Comparison of ENCODE assay signal across 1 cellular context in the genomic region with DNA sequence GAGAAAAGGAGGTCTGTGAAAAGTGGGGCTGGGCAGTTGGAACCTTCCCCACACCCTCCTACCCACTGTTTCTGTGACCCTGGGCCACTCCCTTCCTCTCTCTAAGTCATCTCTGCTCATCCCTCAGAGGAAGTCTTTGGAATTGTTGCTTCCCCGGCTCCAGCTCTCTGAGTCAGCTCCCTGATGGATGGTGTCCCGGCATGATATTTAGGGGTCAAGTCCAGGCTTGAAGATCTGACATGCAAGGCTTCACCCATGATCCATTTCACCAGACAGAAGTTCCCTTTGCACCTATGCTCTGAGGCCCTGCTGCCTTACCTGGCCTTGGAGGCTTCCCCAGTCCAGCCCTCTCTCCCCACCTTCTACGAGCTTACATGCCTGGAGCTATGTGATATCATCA.
TF ChIP-seq lines count a peak whose summit lies in the region.

No MANE protein-coding gene starts in this region.

TF ChIP-seq in IMR-90, 13 proteins besides CTCF, POLR2A, EP300 and RAD21:
- TF ChIP-seq CEBPB (IDR thresholded peaks at IDR 0.05; ENCODE audit: low read depth, low read length) (no peak), MAFK (IDR thresholded peaks at IDR 0.05; ENCODE audit: low read depth, low read length) (no peak), MXI1 (IDR thresholded peaks at IDR 0.05; ENCODE audit: borderline replicate concordance, low read depth, low read length) (no peak), ELK1 (IDR thresholded peaks at IDR 0.05; ENCODE audit: borderline replicate concordance, low read depth, low read length) (no peak), SMC3 (IDR thresholded peaks at IDR 0.05; ENCODE audit: low read depth, low read length) (no peak), FOS (IDR thresholded peaks at IDR 0.05; ENCODE audit: low read depth, low read length) (no peak), CHD1 (IDR thresholded peaks at IDR 0.05; ENCODE audit: low read depth, low read length) (no peak), MAZ (IDR thresholded peaks at IDR 0.05; ENCODE audit: borderline replicate concordance, low read depth, low read length) (no peak), RCOR1 (IDR thresholded peaks at IDR 0.05; ENCODE audit: insufficient replicate concordance, low read length) (no peak), USF2 (IDR thresholded peaks at IDR 0.05; ENCODE audit: low read depth, low read length) (no peak), NFE2L2 (IDR thresholded peaks at IDR 0.05; ENCODE audit: low read depth, low read length) (no peak), RFX5 (IDR thresholded peaks at IDR 0.05; ENCODE audit: low read depth, low read length) (no peak), BHLHE40 (IDR thresholded peaks at IDR 0.05; ENCODE audit: low read depth, low read length) (no peak)
